ENCODE assay signal across 1 cellular context in the genomic region with DNA sequence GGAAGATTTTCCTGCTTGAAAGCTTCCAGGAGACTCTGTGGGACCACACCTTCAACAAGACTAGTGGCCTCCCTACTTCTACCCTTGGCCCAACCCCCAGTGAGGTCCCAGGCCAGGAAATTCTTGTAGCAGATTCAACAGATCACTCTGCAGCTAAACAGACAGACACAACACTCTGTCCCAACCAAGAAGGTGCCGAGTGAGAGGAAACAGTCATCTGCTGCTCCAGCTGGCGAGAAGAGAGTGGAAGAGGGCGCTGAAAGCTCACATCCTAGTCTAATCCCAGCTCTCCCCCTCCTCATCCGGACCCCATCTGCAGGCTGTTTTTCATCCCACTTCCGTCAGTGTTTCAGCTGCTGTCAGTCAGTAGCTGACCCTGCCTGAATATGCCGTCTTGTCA.
TF ChIP-seq lines count a peak whose summit lies in the region.

No MANE protein-coding gene starts in this region.

TF ChIP-seq in IMR-90, 13 proteins besides CTCF, POLR2A, EP300 and RAD21:
- TF ChIP-seq USF2 (IDR thresholded peaks at IDR 0.05; ENCODE audit: low read depth, low read length) (no peak), CEBPB (IDR thresholded peaks at IDR 0.05; ENCODE audit: low read depth, low read length) (no peak), CHD1 (IDR thresholded peaks at IDR 0.05; ENCODE audit: low read depth, low read length) (no peak), MXI1 (IDR thresholded peaks at IDR 0.05; ENCODE audit: borderline replicate concordance, low read depth, low read length) (no peak), MAFK (IDR thresholded peaks at IDR 0.05; ENCODE audit: low read depth, low read length) (no peak), MAZ (IDR thresholded peaks at IDR 0.05; ENCODE audit: borderline replicate concordance, low read depth, low read length) (no peak), BHLHE40 (IDR thresholded peaks at IDR 0.05; ENCODE audit: low read depth, low read length) (no peak), ELK1 (IDR thresholded peaks at IDR 0.05; ENCODE audit: borderline replicate concordance, low read depth, low read length) (no peak), RCOR1 (IDR thresholded peaks at IDR 0.05; ENCODE audit: insufficient replicate concordance, low read length) (no peak), RFX5 (IDR thresholded peaks at IDR 0.05; ENCODE audit: low read depth, low read length) (no peak), SMC3 (IDR thresholded peaks at IDR 0.05; ENCODE audit: low read depth, low read length) (no peak), FOS (IDR thresholded peaks at IDR 0.05; ENCODE audit: low read depth, low read length) (no peak)
